ENCODE assay signal across 10 cellular contexts in genomic region chr5:143398053-143398355, GRCh38. TPM values are rescaled to one million over a fixed set of nuclear protein-coding genes. Genes with fewer than 3 reads are reported as not detected.
A peak's percentile ranks its signal among the peaks of the same experiment; 100 is the strongest.
DNase-seq lines count a peak whose midpoint lies in the region; ATAC-seq, FAIRE-seq and TF ChIP-seq lines count a peak whose summit lies in the region.
"Had no signal": no experiment of that assay in that cellular context is flagged by ENCODE, and none has a peak within 500 bp of the region (broad histone marks: within the 10 kb centered on the region; RNA-seq: fewer than 3 reads in every experiment).

No MANE protein-coding gene starts in this region.

- no peak for FAIRE-seq in astrocyte (lab: Jason Lieb, UNC)

- DNase-seq in left ventricle myocardium inferior (no peak), Right ventricle myocardium inferior (ENCODE audit: missing footprints) (no peak), astrocyte (ENCODE audit: low read depth) (no peak), left lung (no peak), upper lobe of left lung (no peak), NCI-H2029 (lab: John Stamatoyannopoulos, UW) (no peak), kidney tubule cell (ENCODE audit: low spot score) (no peak)
- no peak for DNase-seq in activated CD4-positive, CD25-positive, alpha-beta regulatory T cell (lab: John Stamatoyannopoulos, UW)
- DNase-seq: activated CD8-positive, alpha-beta memory T cell treated with anti-CD3 and anti-CD28 coated beads for 24 hours; NCI-H69 had no signal

- H3K4me3 Mint-ChIP-seq in astrocyte (ENCODE audit: unreplicated experiment): peak overlapping the region; percentile 85

- peak overlapping the region; percentile 88 for H3K4me3 ChIP-seq in left ventricle myocardium inferior
- H3K4me3 ChIP-seq in astrocyte (ENCODE audit: insufficient read depth, low read depth, low read length): peak overlapping the region; percentile 26
- H3K4me3 ChIP-seq in left lung: peak overlapping the region; percentile 17 to 80
- H3K4me3 ChIP-seq in upper lobe of left lung: peak overlapping the region in 3 of 4 donors; percentile 90 to 93 (median 91)

- no peak for ATAC-seq in Right ventricle myocardium inferior
- no peak for ATAC-seq in left lung
- no peak for ATAC-seq in upper lobe of left lung (ENCODE audit: low FRiP score in 2 of 2)

- H3K9ac ChIP-seq in astrocyte (ENCODE audit: low read length): no peak overlapping the region

- H3K36me3 ChIP-seq in left ventricle myocardium inferior: peaks cover 10% of the 10 kb centered on the region
- H3K36me3 ChIP-seq in astrocyte (ENCODE audit: insufficient read depth, low read length): peaks cover 10% of the 10 kb centered on the region
- peaks cover 0 to 14% of the 10 kb centered on the region in 2 donors for H3K36me3 ChIP-seq in left lung
- no peaks in the 10 kb centered on the region for H3K36me3 ChIP-seq in upper lobe of left lung

- H3K4me1 ChIP-seq in left ventricle myocardium inferior (peaks cover 98% of the 10 kb centered on the region), astrocyte (ENCODE audit: insufficient read depth, low read length) (peaks cover 35% of the 10 kb centered on the region), left lung (peaks cover 45 to 89% of the 10 kb centered on the region in 2 donors), upper lobe of left lung (peaks cover 47 to 80% (median 73%) of the 10 kb centered on the region in 4 donors)

- H3K4me2 ChIP-seq in astrocyte (ENCODE audit: low read length): peak overlapping the region; percentile 98

- H3K27ac ChIP-seq in left ventricle myocardium inferior (replicated peaks): peak overlapping the region; percentile 16
- H3K27ac ChIP-seq in astrocyte (ENCODE audit: low read depth, low read length): no peak overlapping the region
- H3K27ac ChIP-seq in left lung: peak overlapping the region in 1 of 2 donors; percentile 50
- peak overlapping the region in 1 of 4 donors; percentile 100 for H3K27ac ChIP-seq in upper lobe of left lung

- H3K36me3 Mint-ChIP-seq in astrocyte (ENCODE audit: low read depth, unreplicated experiment): peaks cover 8% of the 10 kb centered on the region

- 37% methylated on average over 2 of the region's 2 CpGs for WGBS in upper lobe of left lung, 2 donors

- H3K79me2 ChIP-seq in astrocyte (ENCODE audit: insufficient read depth, low read length): peaks cover 100% of the 10 kb centered on the region

- H2AFZ ChIP-seq in astrocyte (ENCODE audit: low read depth, low read length): no peak overlapping the region

- H3K27me3 ChIP-seq in left ventricle myocardium inferior (ENCODE audit: low read depth) (no peaks in the 10 kb centered on the region), astrocyte (ENCODE audit: insufficient read depth, low read length) (no peaks in the 10 kb centered on the region), left lung (no peaks in the 10 kb centered on the region), upper lobe of left lung (no peaks in the 10 kb centered on the region)

- no peak for TF ChIP-seq CTCF in left ventricle myocardium inferior (IDR thresholded peaks at IDR 0.05; ENCODE audit: borderline replicate concordance)
- TF ChIP-seq CTCF in astrocyte (IDR thresholded peaks at IDR 0.05; ENCODE audit: insufficient read depth, low read depth, low read length): no peak
- no peak for TF ChIP-seq CTCF in left lung (IDR thresholded peaks at IDR 0.05)
- TF ChIP-seq CTCF in upper lobe of left lung (IDR thresholded peaks at IDR 0.05): no peak

- H4K20me1 ChIP-seq in astrocyte (ENCODE audit: insufficient read depth, low read length): peaks cover 62% of the 10 kb centered on the region

- H3K9me3 Mint-ChIP-seq in astrocyte (ENCODE audit: unreplicated experiment): peaks cover 2% of the 10 kb centered on the region

- no peak for TF ChIP-seq EP300 in upper lobe of left lung (IDR thresholded peaks at IDR 0.05)

- intact Hi-C loops in left ventricle myocardium inferior (cut with micrococcal nuclease) (loop anchor here (5.0 to 10.0 kb wide), 2 partner anchors 83 to 391 kb away; no protein-coding TSS in a partner anchor), Right ventricle myocardium inferior (cut with DNase I) (loop anchor here (10.0 kb wide), 1 partner anchor 53 kb away; no protein-coding TSS in a partner anchor), left lung (cut with DNase I) (no loop called here)

- no peak overlapping the region for H3K27ac Mint-ChIP-seq in astrocyte (ENCODE audit: unreplicated experiment)

- no peak for TF ChIP-seq POLR2A in upper lobe of left lung (IDR thresholded peaks at IDR 0.05)

- H3K27me3 Mint-ChIP-seq in astrocyte (ENCODE audit: low read depth, unreplicated experiment): no peaks in the 10 kb centered on the region

- H3K9me3 ChIP-seq in left ventricle myocardium inferior (replicated peaks) (no peaks in the 10 kb centered on the region), astrocyte (ENCODE audit: insufficient read depth, low read depth, low read length) (no peaks in the 10 kb centered on the region), left lung (no peaks in the 10 kb centered on the region), upper lobe of left lung (no peaks in the 10 kb centered on the region)

- H3K4me1 Mint-ChIP-seq in astrocyte (ENCODE audit: low read depth, unreplicated experiment): peaks cover 34% of the 10 kb centered on the region

RNA-seq across cellular contexts. Expression of gene NR3C1, which starts 5.5 kb away (rescaled TPM):
- total RNA-seq in left ventricle myocardium inferior (44.9 TPM), Right ventricle myocardium inferior (56.1 TPM), astrocyte (35.4 and 36.1 TPM in 2 replicates), left lung (10 to 100 TPM; 73.2 to 98.0 TPM), upper lobe of left lung (100 to 1,000 TPM in 1 of 6 donors, 10 to 100 TPM in 5; 44.5 to 101 (median 72.7) TPM)

Comparison
In these comparisons a context has a peak if more than half of its experiments do, and no peak if none do; other contexts are left out.
1. H3K4me3 ChIP-seq: peak in every context shown above with its lines; median percentile 91 in upper lobe of left lung; 88 in left ventricle myocardium inferior; 48 in left lung; 26 in astrocyte.
2. intact Hi-C loops: an anchor here in left ventricle myocardium inferior (5.0 to 10.0 kb wide) and Right ventricle myocardium inferior (10.0 kb wide); none called in left lung.